In the genomic region with DNA sequence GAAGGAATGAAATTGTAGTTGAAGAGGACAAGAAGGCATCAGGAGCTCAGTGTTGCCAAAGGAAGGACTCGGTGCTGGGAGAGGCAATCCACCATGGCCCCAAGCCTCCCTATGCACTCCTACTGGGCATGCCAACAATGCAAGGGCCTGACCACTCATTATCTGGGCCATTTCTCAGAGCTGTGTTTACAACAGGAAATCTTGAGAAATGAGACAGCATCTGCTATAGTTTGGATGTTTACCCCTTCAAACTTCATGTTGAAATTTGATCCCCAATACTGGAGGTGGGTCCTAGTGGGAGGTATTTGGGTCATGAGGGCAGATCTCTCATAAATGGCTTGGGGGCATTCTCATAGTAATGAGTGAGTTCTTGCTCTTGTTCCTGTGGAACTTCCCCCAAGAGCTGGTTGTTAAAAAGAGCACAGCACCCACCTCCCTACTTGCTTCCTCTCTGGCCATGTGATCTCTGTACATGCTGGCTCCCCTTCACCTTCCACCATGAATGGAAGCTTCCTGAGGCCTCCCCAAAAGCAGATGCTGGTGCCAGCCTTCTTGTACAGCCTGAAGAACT, we compare ENCODE assay signal across 14 cellular contexts. TPM values are rescaled to one million over a fixed set of nuclear protein-coding genes. Genes with fewer than 3 reads are reported as not detected.
DNase-seq lines count a peak whose midpoint lies in the region; ATAC-seq lines count a peak whose summit lies in the region.
"Had no signal": no experiment of that assay in that cellular context is flagged by ENCODE, and none has a peak within 500 bp of the region (broad histone marks: within the 10 kb centered on the region; RNA-seq: fewer than 3 reads in every experiment).

No MANE protein-coding gene starts in this region.

- ATAC-seq in HG02938 (IDR thresholded peaks at IDR 0.05; ENCODE audit: unreplicated experiment) (no peak), left colon (no peak), sciatic nerve (no peak)

- WGBS in thymus = 94% methylated on average over 1 of the region's 1 CpG

- H3K4me3 ChIP-seq in thymus (ENCODE audit: low read length) = no peak overlapping the region
- H3K4me3 ChIP-seq: left ventricle myocardium inferior, SK-N-MC, thyroid gland had no signal

- no peaks in the 10 kb centered on the region for H3K36me3 ChIP-seq in thymus (ENCODE audit: control insufficient read depth, insufficient read depth)
- H3K36me3 ChIP-seq: left ventricle myocardium inferior, thyroid gland, WERI-Rb-1 had no signal

- H3K4me1 ChIP-seq in thymus (ENCODE audit: control insufficient read depth, insufficient read depth, low read length) = peaks cover 13% of the 10 kb centered on the region
- H3K4me1 ChIP-seq: left ventricle myocardium inferior, thyroid gland had no signal

- H3K27ac ChIP-seq in thymus (ENCODE audit: low read depth) = peak overlapping the region; percentile 69
- H3K27ac ChIP-seq: left ventricle myocardium inferior, SK-N-MC, thyroid gland, WERI-Rb-1 had no signal

- intact Hi-C loops in left colon (cut with DNase I, micrococcal nuclease) (no loop called here), sciatic nerve (cut with DNase I) (no loop called here)

- H3K27me3 ChIP-seq in thymus (ENCODE audit: control insufficient read depth, insufficient read depth) = no peaks in the 10 kb centered on the region
- H3K27me3 ChIP-seq: thyroid gland had no signal

- DNase-seq in SIG-M5 treated with dmso at 0.1 percent for 504 hours (lab: John Stamatoyannopoulos, UW; ENCODE audit: unreplicated experiment) = peak; percentile 36
- DNase-seq in SIG-M5 (lab: John Stamatoyannopoulos, UW) = no peak
- peak; percentile 46 for DNase-seq in MV-4-11 (lab: John Stamatoyannopoulos, UW)
- peak; percentile 28 for DNase-seq in islet precursor cell
- DNase-seq in left colon = no peak
- no peak for DNase-seq in sciatic nerve (ENCODE audit: low spot score)
- DNase-seq: activated naive CD4-positive, alpha-beta T cell; left ventricle myocardium inferior; thyroid gland; WERI-Rb-1 had no signal

- no peaks in the 10 kb centered on the region for H3K9me3 ChIP-seq in thymus (ENCODE audit: control insufficient read depth)
- H3K9me3 ChIP-seq: left ventricle myocardium inferior, thyroid gland had no signal

RNA-seq across cellular contexts. Expression of a gene that starts 50.9 kb away (rescaled TPM):
- polyA plus RNA-seq in thymus = 47.1 TPM
- total RNA-seq in left colon (10 to 100 TPM; 31.6 to 32.0 TPM), sciatic nerve (20.6 TPM)
- polyA plus RNA-seq: AG04450 had no signal

Comparison
In these comparisons a context has a peak if more than half of its experiments do, and no peak if none do; other contexts are left out.
1. DNase-seq: peak in SIG-M5 treated with dmso at 0.1 percent for 504 hours (single experiment), MV-4-11 (single experiment) and islet precursor cell (single experiment); none in SIG-M5 (single experiment), left colon (0 of 2) and sciatic nerve (single experiment).